Comparison of ENCODE assay signal across 7 cellular contexts in the genomic region with DNA sequence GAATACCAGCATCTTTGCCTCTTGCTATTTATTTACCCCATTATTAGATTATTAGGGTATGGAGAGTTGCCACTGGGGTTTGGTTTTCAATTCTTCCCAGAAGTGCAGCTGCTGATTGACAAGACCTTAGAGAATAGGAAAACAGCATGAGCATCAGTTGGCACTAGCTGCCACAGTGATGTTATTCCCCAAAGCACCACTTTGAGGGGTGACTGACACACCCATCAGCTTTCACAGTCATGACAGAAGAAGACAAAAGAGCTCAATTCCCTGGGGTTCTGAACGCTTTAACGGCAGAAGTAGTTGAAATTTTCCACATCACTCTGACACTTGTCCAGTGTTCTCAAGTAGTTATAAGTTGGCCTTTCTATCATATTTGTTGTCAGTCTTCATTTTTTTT.
"Had no signal": no experiment of that assay in that cellular context is flagged by ENCODE, and none has a peak within 500 bp of the region (broad histone marks: within the 10 kb centered on the region; RNA-seq: fewer than 3 reads in every experiment).

No MANE protein-coding gene starts in this region.

- DNase-seq: H9, HCEC 1CT, KBM-7 had no signal

- H3K9ac ChIP-seq: KMS-11 had no signal

- H3K4me3 ChIP-seq: GM23338 had no signal

- H3K4me2 ChIP-seq: GM23338, KMS-11 had no signal

- H2AFZ ChIP-seq: GM23338 had no signal

- H3K27ac ChIP-seq: HL-60, KMS-11 had no signal

- ATAC-seq: GM23338, HepG2 had no signal
